ENCODE assay signal across 12 cellular contexts in the genomic region with DNA sequence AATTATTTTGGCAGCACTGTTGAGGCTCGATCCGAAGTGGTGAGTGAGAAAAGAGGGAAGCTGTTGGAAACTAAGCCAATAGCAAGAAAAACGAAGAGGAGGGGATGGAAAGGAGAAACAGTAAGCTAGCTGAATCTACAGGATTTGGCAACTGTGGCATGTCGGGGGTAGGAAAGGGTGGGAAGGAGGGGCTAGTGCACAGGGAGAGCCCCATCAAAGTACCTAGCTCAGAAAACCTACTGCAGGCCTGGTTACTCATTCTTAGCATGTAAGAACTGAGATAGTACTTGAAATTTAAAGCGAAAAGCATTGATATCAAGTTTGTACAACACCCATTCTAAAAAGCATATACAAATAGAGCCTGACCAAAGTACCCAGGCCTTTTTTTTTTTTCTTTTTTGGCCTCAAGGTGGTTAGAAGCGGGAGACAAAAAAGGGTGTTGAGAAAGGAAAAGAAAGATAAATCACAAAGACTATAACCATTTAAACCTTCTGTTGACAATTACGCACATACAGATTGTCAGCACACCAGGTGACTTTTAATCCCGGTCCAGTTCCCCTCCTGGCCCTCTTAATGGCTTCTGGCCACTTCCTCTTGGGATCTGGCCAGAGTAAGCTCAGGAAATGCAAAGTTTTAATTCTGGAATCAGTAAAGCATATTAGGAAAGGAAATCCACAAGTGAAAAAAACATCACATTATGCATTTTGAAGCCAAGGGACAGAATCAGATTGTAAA. TPM values are rescaled to one million over a fixed set of nuclear protein-coding genes. Genes with fewer than 3 reads are reported as not detected.
DNase-seq lines count a peak whose midpoint lies in the region; ATAC-seq and TF ChIP-seq lines count a peak whose summit lies in the region.
"Had no signal": no experiment of that assay in that cellular context is flagged by ENCODE, and none has a peak within 500 bp of the region (broad histone marks: within the 10 kb centered on the region; RNA-seq: fewer than 3 reads in every experiment).

No MANE protein-coding gene starts in this region.

- H3K4me3 ChIP-seq in HUES48 (ENCODE audit: low read depth, low read length) (no peak overlapping the region), gastroesophageal sphincter (no peak overlapping the region)
- H3K4me3 ChIP-seq: thoracic aorta had no signal

- no peak overlapping the region for H3K9ac ChIP-seq in HUES48 (ENCODE audit: low read depth, low read length)

- H3K27me3 ChIP-seq in HUES48 (ENCODE audit: control insufficient read depth, insufficient read depth, low read length) = no peaks in the 10 kb centered on the region
- H3K27me3 ChIP-seq in gastroesophageal sphincter = no peaks in the 10 kb centered on the region

- H3K36me3 ChIP-seq in HUES48 (ENCODE audit: control insufficient read depth, insufficient read depth, low read length) = peaks cover 10% of the 10 kb centered on the region
- no peaks in the 10 kb centered on the region for H3K36me3 ChIP-seq in gastroesophageal sphincter
- H3K36me3 ChIP-seq: thoracic aorta had no signal

- DNase-seq in renal cortical epithelial cell (ENCODE audit: low read depth) (peak; percentile 42), NCI-H146 treated with DMSO at 0.1 percent for 48 hours (lab: John Stamatoyannopoulos, UW; ENCODE audit: unreplicated experiment) (no peak), ecto neural progenitor cell (ENCODE audit: low spot score) (no peak), amniotic stem cell (lab: John Stamatoyannopoulos, UW) (no peak)
- DNase-seq: activated CD8-positive, alpha-beta memory T cell treated with anti-CD3 and anti-CD28 coated beads, Interleukin-2, amount 50 U/mL, for 4 hours; GOT3 had no signal

- no peak for ATAC-seq in gastroesophageal sphincter
- ATAC-seq in HG02852 (IDR thresholded peaks at IDR 0.05; ENCODE audit: unreplicated experiment) = no peak
- ATAC-seq: sciatic nerve had no signal

- no peaks in the 10 kb centered on the region for H3K9me3 ChIP-seq in HUES48 (ENCODE audit: control insufficient read depth, insufficient read depth, low read length)
- H3K9me3 ChIP-seq in gastroesophageal sphincter = no peaks in the 10 kb centered on the region
- H3K9me3 ChIP-seq: thoracic aorta had no signal

- no peak for TF ChIP-seq POLR2A in gastroesophageal sphincter (IDR thresholded peaks at IDR 0.05)

- peak overlapping the region; percentile 78 for H3K27ac ChIP-seq in HUES48 (ENCODE audit: low read depth, low read length)
- peak overlapping the region; percentile 93 for H3K27ac ChIP-seq in VCaP
- H3K27ac ChIP-seq in gastroesophageal sphincter = peak overlapping the region in 3 of 4 donors; percentile 26 to 56 (median 31)

- no peak for TF ChIP-seq CTCF in VCaP (conservative IDR thresholded peaks at IDR 0.05)
- TF ChIP-seq CTCF in gastroesophageal sphincter (IDR thresholded peaks at IDR 0.05) = no peak

- WGBS in gastroesophageal sphincter (ENCODE audit: low coverage in 1 of 2), 2 donors = 43 to 62% methylated on average over 7 to 8 of the region's 8 CpGs

- TF ChIP-seq EP300 in gastroesophageal sphincter (IDR thresholded peaks at IDR 0.05) = no peak

- H3K4me1 ChIP-seq in HUES48 (ENCODE audit: control insufficient read depth, insufficient read depth, low read length) (peaks cover 55% of the 10 kb centered on the region), gastroesophageal sphincter (peaks cover 0 to 5% (median 0%) of the 10 kb centered on the region in 3 donors)

RNA-seq across cellular contexts. Expression of gene SLC16A1, which starts 50.4 kb away (rescaled TPM):
- total RNA-seq in gastroesophageal sphincter (10 to 100 TPM; 27.9 to 46.5 (median 36.9) TPM), renal cortical epithelial cell (128 and 149 TPM in 2 replicates)

Comparison
In these comparisons a context has a peak if more than half of its experiments do, and no peak if none do; other contexts are left out.
1. H3K27ac ChIP-seq: peak in every context shown above with its lines; median percentile 93 in VCaP; 78 in HUES48; 31 in gastroesophageal sphincter.